ENCODE assay signal across 8 cellular contexts in genomic region chr2:70070557-70071268, GRCh38. TPM values are rescaled to one million over a fixed set of nuclear protein-coding genes. Genes with fewer than 3 reads are reported as not detected.
A peak's percentile ranks its signal among the peaks of the same experiment; 100 is the strongest.
DNase-seq lines count a peak whose midpoint lies in the region; ATAC-seq and TF ChIP-seq lines count a peak whose summit lies in the region.

No MANE protein-coding gene starts in this region.

- ATAC-seq in GM19043 (IDR thresholded peaks at IDR 0.05; ENCODE audit: low read depth, unreplicated experiment) (peak; percentile 65), HG03442 (IDR thresholded peaks at IDR 0.05; ENCODE audit: unreplicated experiment) (peak; percentile 69), left colon (peak; percentile 76)

- no peaks in the 10 kb centered on the region for H3K27me3 ChIP-seq in BJ (ENCODE audit: control insufficient read depth, insufficient read depth, low read length)

- CTCF ChIA-PET in BJ (lab: Yijun Ruan, JAX), result interaction anchor here (0.6 to 7.4 kb wide), 11 partner anchors 9 to 188 kb away, joined by 3 to 84 read pairs (median 5); partner anchors contain the start of genes MXD1 and PCYOX1

- DNase-seq in BJ (ENCODE audit: low read depth) (peak; percentile 50), NCI-H446 (lab: John Stamatoyannopoulos, UW) (peak; percentile 54 to 78), dedifferentiated amniotic fluid mesenchymal stem cell (ENCODE audit: extremely low spot score) (peak; percentile 93), left colon (peak; percentile 58 to 70)
- peak in 3 of 4 experiments; percentile 23 to 24 (median 24) for DNase-seq in activated CD4-positive, CD25-positive, alpha-beta regulatory T cell (lab: John Stamatoyannopoulos, UW)
- DNase-seq in stimulated activated CD4-positive, alpha-beta T cell treated with anti-CD3 and anti-CD28 coated beads, Interleukin-4, amount 100 ng/mL, for 1 hour, result peak; percentile 34

- no peak overlapping the region for H3K4me3 ChIP-seq in BJ (ENCODE audit: low read depth, low read length)

- POLR2A ChIA-PET in BJ (lab: Charles Lee), result interaction anchor here (0.7 to 1.6 kb wide), 2 partner anchors 156 to 802 kb away, joined by 3 to 4 read pairs; partner anchors contain the start of gene MXD1

- no peaks in the 10 kb centered on the region; the same call in 1 of the 2 replicates for H3K36me3 ChIP-seq in BJ (ENCODE audit: control insufficient read depth, insufficient read depth, low read length)

- peak; percentile 93 for TF ChIP-seq CTCF in BJ (IDR thresholded peaks at IDR 0.05; ENCODE audit: insufficient read depth, low read depth, low read length)

- intact Hi-C loops in left colon (cut with DNase I, micrococcal nuclease), result loop anchor here in 1 of 2 donors (5.0 kb wide), 1 partner anchor 158 kb away; no protein-coding TSS in a partner anchor

RNA-seq across cellular contexts. Expression of gene PCBP1, which starts 16.6 kb away (rescaled TPM):
- polyA plus RNA-seq in BJ (2011; rRNA removed), result 59.2 and 87.4 TPM in 2 replicates
- polyA minus RNA-seq in BJ (2011; rRNA and poly(A)+ RNA removed), result 53.5 and 82.0 TPM in 2 replicates
- 100 to 1,000 TPM; 263 to 293 TPM for total RNA-seq in left colon

Comparison
In these comparisons a context has a peak if more than half of its experiments do, and no peak if none do; other contexts are left out.
1. DNase-seq: peak in every context shown above with its lines; median percentile 93 in dedifferentiated amniotic fluid mesenchymal stem cell; 66 in NCI-H446; 64 in left colon; 50 in BJ; 34 in stimulated activated CD4-positive, alpha-beta T cell treated with anti-CD3 and anti-CD28 coated beads, Interleukin-4, amount 100 ng/mL, for 1 hour; 24 in activated CD4-positive, CD25-positive, alpha-beta regulatory T cell.